26 cellular contexts compared by ENCODE assay signal in genomic region chr4:25007608-25008007, GRCh38. TPM values are rescaled to one million over a fixed set of nuclear protein-coding genes. Genes with fewer than 3 reads are reported as not detected.
"Had no signal": no experiment of that assay in that cellular context is flagged by ENCODE, and none has a peak within 500 bp of the region (broad histone marks: within the 10 kb centered on the region; RNA-seq: fewer than 3 reads in every experiment).

No MANE protein-coding gene starts in this region.

- H3K27ac Mint-ChIP-seq: activated CD4-positive, alpha-beta T cell treated with anti-CD3 and anti-CD28 coated beads, Interleukin-2, amount 10 ng/mL, durations not matched to agents 7 days and 5 days; activated naive CD4-positive, alpha-beta T cell treated with anti-CD3 and anti-CD28 coated beads, Interleukin-2, amount 50 U/mL, for 72 hours; stimulated activated naive CD8-positive, alpha-beta T cell treated with anti-CD3 and anti-CD28 coated beads, Interleukin-15, Interleukin-2, amounts not matched to agents 100 ng/mL and 50 ng/mL, for 24 hours; T-cell; T-helper 2 cell treated with Interferon-gamma antibody and Interleukin-4, amounts not matched to agents 5 μg/mL and 100 μg/mL, for 36 hours had no signal

- H3K36me3 Mint-ChIP-seq: activated naive CD4-positive, alpha-beta T cell treated with anti-CD3 and anti-CD28 coated beads, Interleukin-2, amount 50 U/mL, for 72 hours; T-cell had no signal

- H3K9me3 Mint-ChIP-seq: activated CD4-positive, alpha-beta T cell treated with anti-CD3 and anti-CD28 coated beads, Interleukin-2, amount 10 ng/mL, durations not matched to agents 7 days and 5 days; activated naive CD4-positive, alpha-beta T cell treated with anti-CD3 and anti-CD28 coated beads, Interleukin-2, amount 50 U/mL, for 72 hours; neural crest cell; stimulated activated naive CD8-positive, alpha-beta T cell treated with anti-CD3 and anti-CD28 coated beads, Interleukin-15, Interleukin-2, amounts not matched to agents 100 ng/mL and 50 ng/mL, for 24 hours; T-helper 2 cell treated with Interferon-gamma antibody and Interleukin-4, amounts not matched to agents 5 μg/mL and 100 μg/mL, for 36 hours had no signal

- H3K4me1 Mint-ChIP-seq: activated CD4-positive, alpha-beta T cell treated with anti-CD3 and anti-CD28 coated beads, Interleukin-2, amount 10 ng/mL, durations not matched to agents 7 days and 5 days; neural crest cell; T-cell had no signal

- DNase-seq: activated CD4-positive, alpha-beta T cell treated with anti-CD3 and anti-CD28 coated beads, Interleukin-2, amount 10 ng/mL, durations not matched to agents 7 days and 5 days; activated CD4-positive, CD25-positive, alpha-beta regulatory T cell treated with anti-CD3 and anti-CD28 coated beads, Interleukin-2, amount 50 U/mL, for 72 hours; activated T-cell treated with anti-CD3 and anti-CD28 coated beads, Interleukin-2, amount 50 U/mL, for 1 hour; aorta; brain microvascular endothelial cell; central memory CD4-positive, alpha-beta T cell; effector memory CD4-positive, alpha-beta T cell; foreskin melanocyte; glutamatergic neuron; hippocampal formation; kidney glomerular epithelial cell; mesendoderm; naive thymus-derived CD4-positive, alpha-beta T cell; retina; stimulated activated CD4-positive, alpha-beta T cell treated with anti-CD3 and anti-CD28 coated beads, Interleukin-12 subunit alpha, Interleukin-12 subunit beta, amount 100 ng/mL, for 4 hours; stimulated activated CD4-positive, alpha-beta T cell treated with anti-CD3 and anti-CD28 coated beads, Interleukin-4, amount 100 ng/mL, for 4 hours; substantia nigra; T-cell; thyroid gland; WERI-Rb-1 had no signal

- H3K27me3 Mint-ChIP-seq: activated CD4-positive, alpha-beta T cell treated with anti-CD3 and anti-CD28 coated beads, Interleukin-2, amount 10 ng/mL, durations not matched to agents 7 days and 5 days had no signal

- H3K4me3 Mint-ChIP-seq: activated CD4-positive, alpha-beta T cell treated with anti-CD3 and anti-CD28 coated beads, Interleukin-2, amount 10 ng/mL, durations not matched to agents 7 days and 5 days; naive thymus-derived CD4-positive, alpha-beta T cell; neural crest cell; stimulated activated naive CD8-positive, alpha-beta T cell treated with anti-CD3 and anti-CD28 coated beads, Interleukin-15, Interleukin-2, amounts not matched to agents 100 ng/mL and 50 ng/mL, for 24 hours; T-cell; T-helper 2 cell treated with Interferon-gamma antibody and Interleukin-4, amounts not matched to agents 5 μg/mL and 100 μg/mL, for 36 hours had no signal

RNA-seq across cellular contexts. Expression of gene LGI2, which starts 23.1 kb away (rescaled TPM):
- total RNA-seq: activated CD4-positive, alpha-beta T cell treated with anti-CD3 and anti-CD28 coated beads, Interleukin-2, amount 10 ng/mL, durations not matched to agents 7 days and 5 days; activated naive CD4-positive, alpha-beta T cell treated with anti-CD3 and anti-CD28 coated beads, Interleukin-2, amount 50 U/mL, for 72 hours; dermis microvascular lymphatic vessel endothelial cell; endothelial cell of umbilical vein; naive thymus-derived CD4-positive, alpha-beta T cell had no signal
